In the genomic region with DNA sequence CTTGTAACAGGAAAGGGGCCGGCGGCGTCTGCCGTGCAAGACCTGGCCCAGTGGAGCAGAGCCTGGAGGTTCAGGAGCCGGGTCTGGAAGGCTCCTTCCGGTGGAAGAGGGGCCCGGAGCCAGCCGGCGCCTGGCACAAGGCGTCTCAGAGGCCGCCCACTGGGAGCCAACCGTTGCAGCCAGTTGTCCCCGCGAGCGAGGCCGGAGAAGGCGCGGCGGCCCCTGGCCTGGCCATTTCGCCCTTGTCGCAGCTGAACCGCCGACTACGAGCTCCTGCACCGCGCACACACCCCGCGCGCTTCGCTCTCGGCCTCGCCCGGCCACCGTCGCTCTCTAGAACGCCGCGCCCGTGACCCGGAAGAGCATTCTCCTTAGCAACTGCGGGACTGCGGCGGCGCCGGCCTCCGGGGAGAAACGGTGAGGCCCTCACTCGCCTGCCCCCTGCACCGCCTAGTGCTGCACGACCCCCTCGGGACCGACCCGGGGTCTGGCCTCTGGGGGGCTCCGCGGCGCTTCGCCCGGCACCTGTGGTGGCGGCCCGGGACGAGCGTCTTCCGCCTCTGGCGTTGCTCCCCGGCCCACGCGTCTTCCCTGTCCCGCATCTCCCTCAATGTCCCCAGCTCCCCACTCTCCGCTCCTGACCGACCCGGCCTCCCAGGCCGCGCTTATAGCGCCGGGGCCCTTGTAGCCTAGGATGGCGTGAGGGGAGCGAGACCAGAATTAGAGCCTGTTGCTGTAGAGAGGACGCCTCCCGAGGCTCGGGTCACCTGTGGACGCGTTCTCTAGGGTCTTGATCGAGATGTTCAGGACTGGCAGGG, we compare ENCODE assay signal across 1 cellular context.
TF ChIP-seq lines count a peak whose summit lies in the region.

TSS of gene DIS3L2 (plus strand) at position 365 of the 818 bp plus-strand sequence. CDS start 53,215 bp downstream, outside the sequence.

TF ChIP-seq in IMR-90, 13 proteins besides CTCF, POLR2A, EP300 and RAD21 (continued from another document):
- TF ChIP-seq USF2 (IDR thresholded peaks at IDR 0.05; ENCODE audit: low read depth, low read length) (peak; percentile 10; the same call in 1 of the 2 replicates), SMC3 (IDR thresholded peaks at IDR 0.05; ENCODE audit: low read depth, low read length) (no peak), FOS (IDR thresholded peaks at IDR 0.05; ENCODE audit: low read depth, low read length) (no peak), RFX5 (IDR thresholded peaks at IDR 0.05; ENCODE audit: low read depth, low read length) (no peak), CHD1 (IDR thresholded peaks at IDR 0.05; ENCODE audit: low read depth, low read length) (no peak)
TF ChIP-seq in IMR-90: peak in this region for 4.
